In genomic region chr7:81768951-81769778, GRCh38 we compare ENCODE assay signal across 11 cellular contexts. TPM values are rescaled to one million over a fixed set of nuclear protein-coding genes. Genes with fewer than 3 reads are reported as not detected.
DNase-seq lines count a peak whose midpoint lies in the region; ATAC-seq, FAIRE-seq and TF ChIP-seq lines count a peak whose summit lies in the region.
"Had no signal": no experiment of that assay in that cellular context is flagged by ENCODE, and none has a peak within 500 bp of the region (broad histone marks: within the 10 kb centered on the region; RNA-seq: fewer than 3 reads in every experiment).

No MANE protein-coding gene starts in this region.

- H3K27ac ChIP-seq in liver (ENCODE audit: low read depth in 1 of 2, low read length in 2 of 2) (peak overlapping the region; percentile 17 to 49), HepG2 (ENCODE audit: extremely low read length, insufficient read depth, low read length) (no peak overlapping the region)
- no peak overlapping the region for H3K27ac ChIP-seq in naive thymus-derived CD4-positive, alpha-beta T cell (ENCODE audit: low read depth, low read length)
- H3K27ac ChIP-seq: C4-2B had no signal

- peak overlapping the region in 2 of 3 donors; percentile 21 to 31 for H3K4me3 ChIP-seq in liver (ENCODE audit: low read depth in 1 of 3, low read length in 3 of 3)
- no peak overlapping the region for H3K4me3 ChIP-seq in HepG2 (replicated peaks in 1 of 3; ENCODE audit: insufficient read depth in 1 of 3, low read depth in 2 of 3, low read length in 3 of 3)
- no peak overlapping the region for H3K4me3 ChIP-seq in naive thymus-derived CD4-positive, alpha-beta T cell (ENCODE audit: low read length)

- TF ChIP-seq EP300 in HepG2 (IDR thresholded peaks at IDR 0.05; ENCODE audit: low read depth in 2 of 2, low read length in 2 of 2), result no peak
- no peak for TF ChIP-seq EP300 in HepG2 (CRISPR knock-in tag; IDR thresholded peaks at IDR 0.05; ENCODE audit: borderline replicate concordance)

- peak overlapping the region; percentile 93 for H3K27ac Mint-ChIP-seq in dendritic cell treated with granulocyte-macrophage colony-stimulating factor and Interleukin-4, amounts not matched to agents 40 ng/mL and 50 ng/mL, for 4 days
- H3K27ac Mint-ChIP-seq in naive thymus-derived CD4-positive, alpha-beta T cell, result no peak overlapping the region
- no peak overlapping the region for H3K27ac Mint-ChIP-seq in activated CD4-positive, alpha-beta T cell treated with anti-CD3 and anti-CD28 coated beads, Interleukin-2, amount 10 ng/mL, durations not matched to agents 7 days and 5 days

- POLR2A ChIA-PET in HepG2 (lab: Yijun Ruan, JAX), result no interaction called here
- POLR2A ChIA-PET in naive thymus-derived CD4-positive, alpha-beta T cell (lab: Charles Lee), result no interaction called here
- POLR2A ChIA-PET in activated CD4-positive, alpha-beta T cell treated with anti-CD3 and anti-CD28 coated beads, Interleukin-2, amount 10 ng/mL, durations not matched to agents 7 days and 5 days (lab: Charles Lee), result no interaction called here

- peak overlapping the region; percentile 77 for H3K4me3 Mint-ChIP-seq in dendritic cell treated with granulocyte-macrophage colony-stimulating factor and Interleukin-4, amounts not matched to agents 40 ng/mL and 50 ng/mL, for 4 days
- peak overlapping the region in 2 of 10 donors; percentile 37 to 58 for H3K4me3 Mint-ChIP-seq in naive thymus-derived CD4-positive, alpha-beta T cell
- H3K4me3 Mint-ChIP-seq in activated CD4-positive, alpha-beta T cell treated with anti-CD3 and anti-CD28 coated beads, Interleukin-2, amount 10 ng/mL, durations not matched to agents 7 days and 5 days, result no peak overlapping the region

- no peaks in the 10 kb centered on the region for H3K9me3 Mint-ChIP-seq in dendritic cell treated with granulocyte-macrophage colony-stimulating factor and Interleukin-4, amounts not matched to agents 40 ng/mL and 50 ng/mL, for 4 days
- H3K9me3 Mint-ChIP-seq in naive thymus-derived CD4-positive, alpha-beta T cell, result peaks cover 0 to 6% (median 2%) of the 10 kb centered on the region in 11 donors
- H3K9me3 Mint-ChIP-seq in activated CD4-positive, alpha-beta T cell treated with anti-CD3 and anti-CD28 coated beads, Interleukin-2, amount 10 ng/mL, durations not matched to agents 7 days and 5 days, result no peaks in the 10 kb centered on the region

- TF ChIP-seq RAD21 in liver (IDR thresholded peaks at IDR 0.05), result no peak
- no peak for TF ChIP-seq RAD21 in HepG2 (CRISPR knock-in tag; IDR thresholded peaks at IDR 0.05)

- 38% methylated on average over 9 of the region's 9 CpGs for WGBS in liver
- WGBS in HepG2 (ENCODE audit: low lambda C conversion rate), result 6% methylated on average over 9 of the region's 9 CpGs

- H3K27me3 ChIP-seq in liver (ENCODE audit: control insufficient read depth in 4 of 4, insufficient read depth in 4 of 4, low read length in 3 of 4) (peaks cover 0 to 9% (median 1%) of the 10 kb centered on the region in 4 donors), HepG2 (ENCODE audit: control insufficient read depth in 1 of 2, insufficient read depth in 2 of 2, low read length in 2 of 2) (0 out of 5 replicates have a peak, but pooled peaks cover 0 to 2% of the 10 kb centered on the region in 2 experiments)
- no peaks in the 10 kb centered on the region for H3K27me3 ChIP-seq in naive thymus-derived CD4-positive, alpha-beta T cell (ENCODE audit: control insufficient read depth in 2 of 2, insufficient read depth in 2 of 2, low read length in 2 of 2)

- no peak overlapping the region for H2AFZ ChIP-seq in HepG2 (ENCODE audit: low read length)

- no peaks in the 10 kb centered on the region for H3K27me3 Mint-ChIP-seq in dendritic cell treated with granulocyte-macrophage colony-stimulating factor and Interleukin-4, amounts not matched to agents 40 ng/mL and 50 ng/mL, for 4 days
- H3K27me3 Mint-ChIP-seq in naive thymus-derived CD4-positive, alpha-beta T cell, result peaks cover 0 to 4% (median 0%) of the 10 kb centered on the region in 5 donors
- H3K27me3 Mint-ChIP-seq in activated CD4-positive, alpha-beta T cell treated with anti-CD3 and anti-CD28 coated beads, Interleukin-2, amount 10 ng/mL, durations not matched to agents 7 days and 5 days, result peaks cover 4% of the 10 kb centered on the region

- FAIRE-seq in HepG2 (lab: Jason Lieb, UNC), result no peak
- FAIRE-seq: urothelium cell line had no signal

- H3K4me1 Mint-ChIP-seq in dendritic cell treated with granulocyte-macrophage colony-stimulating factor and Interleukin-4, amounts not matched to agents 40 ng/mL and 50 ng/mL, for 4 days (ENCODE audit: low read depth), result peaks cover 56% of the 10 kb centered on the region
- peaks cover 0 to 6% (median 3%) of the 10 kb centered on the region in 7 donors for H3K4me1 Mint-ChIP-seq in naive thymus-derived CD4-positive, alpha-beta T cell
- no peaks in the 10 kb centered on the region for H3K4me1 Mint-ChIP-seq in activated CD4-positive, alpha-beta T cell treated with anti-CD3 and anti-CD28 coated beads, Interleukin-2, amount 10 ng/mL, durations not matched to agents 7 days and 5 days

- intact Hi-C loops in HepG2 (cut with micrococcal nuclease; ENCODE audit: unreplicated experiment), result no loop called here
- intact Hi-C loops in dendritic cell treated with granulocyte-macrophage colony-stimulating factor and Interleukin-4, amounts not matched to agents 40 ng/mL and 50 ng/mL, for 4 days (cut with micrococcal nuclease), result no loop called here
- intact Hi-C loops in naive thymus-derived CD4-positive, alpha-beta T cell (cut with micrococcal nuclease), result no loop called here

- no peak for TF ChIP-seq POLR2A in HepG2 (IDR thresholded peaks at IDR 0.05; ENCODE audit: insufficient read depth in 1 of 2, low read depth in 2 of 2, low read length in 2 of 2)

- H3K9me3 ChIP-seq in liver (ENCODE audit: control insufficient read depth in 4 of 4, low read length in 3 of 4) (no peaks in the 10 kb centered on the region), HepG2 (ENCODE audit: low read length) (no peaks in the 10 kb centered on the region)
- no peaks in the 10 kb centered on the region for H3K9me3 ChIP-seq in naive thymus-derived CD4-positive, alpha-beta T cell (ENCODE audit: control insufficient read depth in 2 of 3, low read length in 3 of 3)

- in situ Hi-C loops in HepG2 (cut with HindIII; ENCODE audit: extremely low pct_ligation_motif_present, low pct_unique_long_range_greater_than_20kb), result no loop called here

- DNase-seq in HepG2 (ENCODE audit: low spot score) (no peak), T1000 (lab: John Stamatoyannopoulos, UW) (no peak)
- DNase-seq in naive thymus-derived CD4-positive, alpha-beta T cell, result no peak
- no peak for DNase-seq in activated CD4-positive, alpha-beta T cell treated with anti-CD3 and anti-CD28 coated beads, Interleukin-2, amount 10 ng/mL, durations not matched to agents 7 days and 5 days
- DNase-seq: NCI-H187 had no signal

- H3K36me3 Mint-ChIP-seq in dendritic cell treated with granulocyte-macrophage colony-stimulating factor and Interleukin-4, amounts not matched to agents 40 ng/mL and 50 ng/mL, for 4 days (ENCODE audit: low read depth), result no peaks in the 10 kb centered on the region
- H3K36me3 Mint-ChIP-seq in naive thymus-derived CD4-positive, alpha-beta T cell, result no peaks in the 10 kb centered on the region
- no peaks in the 10 kb centered on the region for H3K36me3 Mint-ChIP-seq in activated CD4-positive, alpha-beta T cell treated with anti-CD3 and anti-CD28 coated beads, Interleukin-2, amount 10 ng/mL, durations not matched to agents 7 days and 5 days (ENCODE audit: low read depth)

- H3K4me1 ChIP-seq in liver (ENCODE audit: control insufficient read depth in 4 of 4, insufficient read depth in 4 of 4, low read length in 3 of 4), result no peaks in the 10 kb centered on the region
- H3K4me1 ChIP-seq in HepG2 (ENCODE audit: insufficient read depth, low read length), result no peaks in the 10 kb centered on the region
- no peaks in the 10 kb centered on the region for H3K4me1 ChIP-seq in naive thymus-derived CD4-positive, alpha-beta T cell (ENCODE audit: control insufficient read depth in 2 of 2, insufficient read depth in 2 of 2, low read length in 2 of 2)

- BruUV-seq in HepG2 (replicated peaks; lab: Mats Ljungman, UMichigan), result no TSS peak

- no peak for ATAC-seq in HepG2
- ATAC-seq in naive thymus-derived CD4-positive, alpha-beta T cell, result peak; percentile 45
- ATAC-seq in HG03039 (IDR thresholded peaks at IDR 0.05; ENCODE audit: unreplicated experiment), result no peak
- ATAC-seq in GM19328 (IDR thresholded peaks at IDR 0.05; ENCODE audit: unreplicated experiment), result no peak

- no peaks in the 10 kb centered on the region for H3K79me2 ChIP-seq in HepG2 (ENCODE audit: insufficient read depth, low read length)

- H3K36me3 ChIP-seq in liver (ENCODE audit: control insufficient read depth in 4 of 4, insufficient read depth in 3 of 4, low read depth in 1 of 4, low read length in 3 of 4) (no peaks in the 10 kb centered on the region), HepG2 (replicated peaks in 1 of 2; ENCODE audit: control insufficient read depth in 1 of 2, insufficient read depth in 2 of 2, low read length in 2 of 2) (no peaks in the 10 kb centered on the region)
- no peaks in the 10 kb centered on the region for H3K36me3 ChIP-seq in naive thymus-derived CD4-positive, alpha-beta T cell (ENCODE audit: control insufficient read depth in 2 of 3, insufficient read depth in 3 of 3, low read length in 3 of 3)

- no peaks in the 10 kb centered on the region for H4K20me1 ChIP-seq in HepG2 (ENCODE audit: insufficient read depth, low read length)

- no peak overlapping the region for H3K4me2 ChIP-seq in HepG2 (ENCODE audit: low read depth, low read length)

- H3K9ac ChIP-seq in liver (ENCODE audit: low read depth in 1 of 2, low read length in 2 of 2), result peak overlapping the region in 1 of 2 donors; percentile 50
- no peak overlapping the region for H3K9ac ChIP-seq in HepG2 (ENCODE audit: insufficient read depth, low read depth, low read length)

- TF ChIP-seq CTCF in liver (IDR thresholded peaks at IDR 0.05; ENCODE audit: low read depth, low read length, missing input control) (no peak), HepG2 (CRISPR knock-in tag; IDR thresholded peaks at IDR 0.05) (no peak)

- CTCF ChIA-PET in HepG2 (lab: Yijun Ruan, JAX; ENCODE audit: low intra/inter-chr PET ratio, low total read pairs), result no interaction called here
- CTCF ChIA-PET in naive thymus-derived CD4-positive, alpha-beta T cell (lab: Charles Lee), result no interaction called here
- CTCF ChIA-PET in activated CD4-positive, alpha-beta T cell treated with anti-CD3 and anti-CD28 coated beads, Interleukin-2, amount 10 ng/mL, durations not matched to agents 7 days and 5 days (lab: Charles Lee), result no interaction called here

RNA-seq across cellular contexts. Expression of gene HGF, which starts 0.7 kb away (rescaled TPM):
- total RNA-seq in liver (10 to 100 TPM; 18.4 to 29.8 TPM), HepG2 (2016; rRNA removed; fragmentation: Illumina TruSeq; extraction: Trizol) (not detected in 2 replicates)
- polyA plus RNA-seq in liver (10 to 100 TPM; 12.0 to 12.2 TPM), HepG2 (2011; rRNA removed) (not detected in 2 replicates)
- not detected in 2 replicates for total RNA-seq in HepG2 (2016; cell fraction: cytosol; rRNA removed; fragmentation: Illumina TruSeq; extraction: Trizol; ENCODE audit: low read depth)
- total RNA-seq in HepG2 (2016; cell fraction: insoluble cytoplasmic fraction; rRNA removed; fragmentation: Illumina TruSeq; extraction: Trizol), result not detected in 2 replicates
- total RNA-seq in HepG2 (2016; cell fraction: membrane; rRNA removed; fragmentation: Illumina TruSeq; extraction: Trizol), result not detected in 2 replicates
- total RNA-seq in HepG2 (2016; cell fraction: nucleus; rRNA removed; fragmentation: Illumina TruSeq; extraction: Trizol), result not detected in 2 replicates
- polyA plus RNA-seq in HepG2 (2011; cell fraction: cytosol; rRNA removed), result not detected in 2 replicates
- polyA plus RNA-seq in HepG2 (2011; cell fraction: nucleus; rRNA removed), result not detected in 2 replicates
- not detected in 2 replicates for polyA plus RNA-seq in HepG2 (2012)
- polyA plus RNA-seq in HepG2 (2016; cell fraction: cytosol; fragmentation: Illumina TruSeq; extraction: Trizol; ENCODE audit: low read depth), result not detected in 2 replicates
- polyA plus RNA-seq in HepG2 (2016; cell fraction: insoluble cytoplasmic fraction; fragmentation: Illumina TruSeq; extraction: Trizol; ENCODE audit: low read depth), result not detected in 2 replicates
- not detected in 2 replicates for polyA plus RNA-seq in HepG2 (2016; cell fraction: membrane; fragmentation: Illumina TruSeq; extraction: Trizol; ENCODE audit: low read depth)
- not detected in 2 replicates for polyA plus RNA-seq in HepG2 (2016; cell fraction: nucleus; fragmentation: Illumina TruSeq; extraction: Trizol; ENCODE audit: insufficient read depth, low read depth)
- not detected in 2 replicates for polyA minus RNA-seq in HepG2 (2011; rRNA and poly(A)+ RNA removed; ENCODE audit: low replicate concordance)
- not detected in 2 replicates for polyA minus RNA-seq in HepG2 (2011; cell fraction: cytosol; rRNA and poly(A)+ RNA removed)
- not detected in 2 replicates for polyA minus RNA-seq in HepG2 (2011; cell fraction: nucleus; rRNA and poly(A)+ RNA removed)
- total RNA-seq in naive thymus-derived CD4-positive, alpha-beta T cell, result 1 to 10 TPM in 2 of 5 experiments, not detected in 3; 1.4 to 4.3 TPM
- polyA plus RNA-seq in naive thymus-derived CD4-positive, alpha-beta T cell, result not detected
- total RNA-seq in activated CD4-positive, alpha-beta T cell treated with anti-CD3 and anti-CD28 coated beads, Interleukin-2, amount 10 ng/mL, durations not matched to agents 7 days and 5 days, result not detected

Comparison
In these comparisons a context has a peak if more than half of its experiments do, and no peak if none do; other contexts are left out.
1. H3K27ac ChIP-seq: peak in liver (2 of 2); none in HepG2 (single experiment) and naive thymus-derived CD4-positive, alpha-beta T cell (single experiment).
2. H3K4me3 ChIP-seq: peak in liver (2 of 3); none in HepG2 (0 of 3) and naive thymus-derived CD4-positive, alpha-beta T cell (single experiment).